ENCODE assay signal across 1 cellular context in the genomic region with DNA sequence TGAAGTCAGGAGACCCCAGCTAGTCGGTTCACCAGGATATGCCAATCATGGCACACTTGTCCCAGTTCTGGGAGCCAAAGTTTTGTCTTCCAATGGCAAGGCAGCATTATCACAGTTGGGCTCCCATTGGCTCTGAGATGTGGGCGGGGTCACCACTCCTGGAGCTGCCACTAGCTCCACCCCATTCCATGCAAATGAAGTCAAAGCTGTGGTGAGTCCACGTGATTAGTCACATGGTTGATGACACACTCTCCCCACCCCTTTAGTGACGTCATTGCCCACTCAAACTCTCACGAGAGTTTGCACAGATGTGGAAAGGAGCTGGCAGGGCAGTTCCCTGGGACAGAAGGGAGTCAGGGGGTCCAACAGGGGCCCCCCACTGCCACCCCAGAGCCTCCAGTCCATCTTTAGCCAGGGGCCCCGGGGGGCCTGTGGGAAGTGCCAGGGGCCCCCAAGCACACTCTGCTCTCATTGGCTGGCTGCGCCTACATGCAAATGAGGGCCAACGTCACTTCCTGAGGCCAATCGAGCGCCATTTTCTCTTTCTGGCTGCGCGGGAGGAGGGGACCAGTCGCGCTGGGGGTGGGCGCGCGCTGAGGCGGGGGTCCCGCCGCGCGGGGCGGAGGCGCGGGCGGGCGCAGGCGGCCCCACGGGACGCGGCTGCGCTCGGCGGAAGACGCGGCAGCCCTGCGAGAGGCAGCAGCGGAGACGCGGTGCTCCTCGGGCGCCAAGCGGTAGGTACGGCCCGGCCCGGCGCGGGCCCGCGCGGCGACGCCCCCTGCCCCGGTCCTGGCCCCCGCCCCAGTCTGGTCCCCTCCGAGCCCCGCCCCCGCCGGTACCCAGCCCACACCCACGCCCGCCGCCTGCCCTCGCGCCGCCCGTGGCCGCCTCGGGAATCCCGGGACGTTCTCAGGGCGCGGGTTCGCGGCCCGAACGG.
TF ChIP-seq lines count a peak whose summit lies in the region.

A gene with protein sequence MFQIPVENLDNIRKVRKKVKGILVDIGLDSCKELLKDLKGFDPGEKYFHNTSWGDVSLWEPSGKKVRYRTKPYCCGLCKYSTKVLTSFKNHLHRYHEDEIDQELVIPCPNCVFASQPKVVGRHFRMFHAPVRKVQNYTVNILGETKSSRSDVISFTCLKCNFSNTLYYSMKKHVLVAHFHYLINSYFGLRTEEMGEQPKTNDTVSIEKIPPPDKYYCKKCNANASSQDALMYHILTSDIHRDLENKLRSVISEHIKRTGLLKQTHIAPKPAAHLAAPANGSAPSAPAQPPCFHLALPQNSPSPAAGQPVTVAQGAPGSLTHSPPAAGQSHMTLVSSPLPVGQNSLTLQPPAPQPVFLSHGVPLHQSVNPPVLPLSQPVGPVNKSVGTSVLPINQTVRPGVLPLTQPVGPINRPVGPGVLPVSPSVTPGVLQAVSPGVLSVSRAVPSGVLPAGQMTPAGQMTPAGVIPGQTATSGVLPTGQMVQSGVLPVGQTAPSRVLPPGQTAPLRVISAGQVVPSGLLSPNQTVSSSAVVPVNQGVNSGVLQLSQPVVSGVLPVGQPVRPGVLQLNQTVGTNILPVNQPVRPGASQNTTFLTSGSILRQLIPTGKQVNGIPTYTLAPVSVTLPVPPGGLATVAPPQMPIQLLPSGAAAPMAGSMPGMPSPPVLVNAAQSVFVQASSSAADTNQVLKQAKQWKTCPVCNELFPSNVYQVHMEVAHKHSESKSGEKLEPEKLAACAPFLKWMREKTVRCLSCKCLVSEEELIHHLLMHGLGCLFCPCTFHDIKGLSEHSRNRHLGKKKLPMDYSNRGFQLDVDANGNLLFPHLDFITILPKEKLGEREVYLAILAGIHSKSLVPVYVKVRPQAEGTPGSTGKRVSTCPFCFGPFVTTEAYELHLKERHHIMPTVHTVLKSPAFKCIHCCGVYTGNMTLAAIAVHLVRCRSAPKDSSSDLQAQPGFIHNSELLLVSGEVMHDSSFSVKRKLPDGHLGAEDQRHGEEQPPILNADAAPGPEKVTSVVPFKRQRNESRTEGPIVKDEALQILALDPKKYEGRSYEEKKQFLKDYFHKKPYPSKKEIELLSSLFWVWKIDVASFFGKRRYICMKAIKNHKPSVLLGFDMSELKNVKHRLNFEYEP (plus strand): TSS at position 524 of the 937 bp plus-strand sequence. CDS start 8,281 bp downstream, outside the sequence.

TF ChIP-seq in K562, 482 proteins besides CTCF, POLR2A, EP300 and RAD21 (continued from another document and continues in another):
- TF ChIP-seq ZNF589 (CRISPR knock-in tag; IDR thresholded peaks at IDR 0.05; ENCODE audit: low read depth) (0 out of 2 replicates have a peak, but pooled peaks have one; percentile 54), HNRNPK (IDR thresholded peaks at IDR 0.05; ENCODE audit: low read depth, low read length, poor library complexity, severe bottlenecking) (no peak), SP1 (CRISPR knock-in tag; IDR thresholded peaks at IDR 0.05) (peak; percentile 74), CXXC5 (CRISPR knock-in tag; IDR thresholded peaks at IDR 0.05) (peak; percentile 58; the same call in 1 of the 2 replicates), TCFL5 (CRISPR knock-in tag; conservative IDR thresholded peaks at IDR 0.05) (no peak), ZNF174 (CRISPR knock-in tag; IDR thresholded peaks at IDR 0.05) (no peak), STAT5B (CRISPR knock-in tag; IDR thresholded peaks at IDR 0.05) (no peak), NCOA6 (IDR thresholded peaks at IDR 0.05) (no peak), ZBTB7A (IDR thresholded peaks at IDR 0.05; ENCODE audit: borderline replicate concordance, control insufficient read depth, low read depth, low read length) (peak; percentile 91), ZNF586 (CRISPR knock-in tag; conservative IDR thresholded peaks at IDR 0.05) (no peak), RBM25 (IDR thresholded peaks at IDR 0.05; ENCODE audit: low read depth, low read length, severe bottlenecking) (no peak), POLR2AphosphoS5 (IDR thresholded peaks at IDR 0.05; ENCODE audit: control insufficient read depth, insufficient read depth, low read depth, low read length) (peak; percentile 51), PCBP2 (IDR thresholded peaks at IDR 0.05; ENCODE audit: low read depth, low read length, poor library complexity, severe bottlenecking) (no peak), ZNF444 (CRISPR knock-in tag; IDR thresholded peaks at IDR 0.05) (no peak), TBP (optimal IDR thresholded peaks at IDR 0.05; ENCODE audit: low read depth, low read length) (peak; percentile 53), FOXK2 (conservative IDR thresholded peaks at IDR 0.05 in 1 of 2, IDR thresholded peaks at IDR 0.05 in 1 of 2; ENCODE audit: low read depth in 2 of 2) (peak in 1 of 2 experiments; percentile 26; a peak in 2 of 4 replicates), SIN3B (IDR thresholded peaks at IDR 0.05; ENCODE audit: low read depth) (peak; percentile 58), GABPA (tag; conservative IDR thresholded peaks at IDR 0.05; ENCODE audit: low read depth) (peak; percentile 89), LCOR (CRISPR knock-in tag; IDR thresholded peaks at IDR 0.05) (no peak), JUND (IDR thresholded peaks at IDR 0.05; ENCODE audit: borderline replicate concordance, low read depth, low read length) (peak; percentile 95), JUND (tag; IDR thresholded peaks at IDR 0.05; ENCODE audit: borderline replicate concordance, low read depth, low read length) (peak; percentile 94), FOSL1 (tag; conservative IDR thresholded peaks at IDR 0.05) (peak; percentile 92), RBFOX2 (IDR thresholded peaks at IDR 0.05; ENCODE audit: low read depth, low read length) (peak; percentile 83), NRF1 (conservative IDR thresholded peaks at IDR 0.05 in 1 of 2, IDR thresholded peaks at IDR 0.05 in 1 of 2) (peak; percentile 49 to 65; a peak in 3 of 4 replicates)
- TF ChIP-seq, protein P1, sequence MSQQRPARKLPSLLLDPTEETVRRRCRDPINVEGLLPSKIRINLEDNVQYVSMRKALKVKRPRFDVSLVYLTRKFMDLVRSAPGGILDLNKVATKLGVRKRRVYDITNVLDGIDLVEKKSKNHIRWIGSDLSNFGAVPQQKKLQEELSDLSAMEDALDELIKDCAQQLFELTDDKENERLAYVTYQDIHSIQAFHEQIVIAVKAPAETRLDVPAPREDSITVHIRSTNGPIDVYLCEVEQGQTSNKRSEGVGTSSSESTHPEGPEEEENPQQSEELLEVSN (IDR thresholded peaks at IDR 0.05; ENCODE audit: borderline replicate concordance in 1 of 2, extremely low read depth in 1 of 2, insufficient read depth in 1 of 2, insufficient read length in 1 of 2, low read depth in 1 of 2, low read length in 1 of 2, poor library complexity in 1 of 2, severe bottlenecking in 1 of 2): peak in 1 of 2 experiments; percentile 23
- TF ChIP-seq, protein P2, sequence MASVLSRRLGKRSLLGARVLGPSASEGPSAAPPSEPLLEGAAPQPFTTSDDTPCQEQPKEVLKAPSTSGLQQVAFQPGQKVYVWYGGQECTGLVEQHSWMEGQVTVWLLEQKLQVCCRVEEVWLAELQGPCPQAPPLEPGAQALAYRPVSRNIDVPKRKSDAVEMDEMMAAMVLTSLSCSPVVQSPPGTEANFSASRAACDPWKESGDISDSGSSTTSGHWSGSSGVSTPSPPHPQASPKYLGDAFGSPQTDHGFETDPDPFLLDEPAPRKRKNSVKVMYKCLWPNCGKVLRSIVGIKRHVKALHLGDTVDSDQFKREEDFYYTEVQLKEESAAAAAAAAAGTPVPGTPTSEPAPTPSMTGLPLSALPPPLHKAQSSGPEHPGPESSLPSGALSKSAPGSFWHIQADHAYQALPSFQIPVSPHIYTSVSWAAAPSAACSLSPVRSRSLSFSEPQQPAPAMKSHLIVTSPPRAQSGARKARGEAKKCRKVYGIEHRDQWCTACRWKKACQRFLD (CRISPR knock-in tag; IDR thresholded peaks at IDR 0.05): no peak
- TF ChIP-seq, protein P3, sequence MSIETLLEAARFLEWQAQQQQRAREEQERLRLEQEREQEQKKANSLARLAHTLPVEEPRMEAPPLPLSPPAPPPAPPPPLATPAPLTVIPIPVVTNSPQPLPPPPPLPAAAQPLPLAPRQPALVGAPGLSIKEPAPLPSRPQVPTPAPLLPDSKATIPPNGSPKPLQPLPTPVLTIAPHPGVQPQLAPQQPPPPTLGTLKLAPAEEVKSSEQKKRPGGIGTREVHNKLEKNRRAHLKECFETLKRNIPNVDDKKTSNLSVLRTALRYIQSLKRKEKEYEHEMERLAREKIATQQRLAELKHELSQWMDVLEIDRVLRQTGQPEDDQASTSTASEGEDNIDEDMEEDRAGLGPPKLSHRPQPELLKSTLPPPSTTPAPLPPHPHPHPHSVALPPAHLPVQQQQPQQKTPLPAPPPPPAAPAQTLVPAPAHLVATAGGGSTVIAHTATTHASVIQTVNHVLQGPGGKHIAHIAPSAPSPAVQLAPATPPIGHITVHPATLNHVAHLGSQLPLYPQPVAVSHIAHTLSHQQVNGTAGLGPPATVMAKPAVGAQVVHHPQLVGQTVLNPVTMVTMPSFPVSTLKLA (conservative IDR thresholded peaks at IDR 0.05): peak; percentile 86 to 89
- TF ChIP-seq, protein P4, sequence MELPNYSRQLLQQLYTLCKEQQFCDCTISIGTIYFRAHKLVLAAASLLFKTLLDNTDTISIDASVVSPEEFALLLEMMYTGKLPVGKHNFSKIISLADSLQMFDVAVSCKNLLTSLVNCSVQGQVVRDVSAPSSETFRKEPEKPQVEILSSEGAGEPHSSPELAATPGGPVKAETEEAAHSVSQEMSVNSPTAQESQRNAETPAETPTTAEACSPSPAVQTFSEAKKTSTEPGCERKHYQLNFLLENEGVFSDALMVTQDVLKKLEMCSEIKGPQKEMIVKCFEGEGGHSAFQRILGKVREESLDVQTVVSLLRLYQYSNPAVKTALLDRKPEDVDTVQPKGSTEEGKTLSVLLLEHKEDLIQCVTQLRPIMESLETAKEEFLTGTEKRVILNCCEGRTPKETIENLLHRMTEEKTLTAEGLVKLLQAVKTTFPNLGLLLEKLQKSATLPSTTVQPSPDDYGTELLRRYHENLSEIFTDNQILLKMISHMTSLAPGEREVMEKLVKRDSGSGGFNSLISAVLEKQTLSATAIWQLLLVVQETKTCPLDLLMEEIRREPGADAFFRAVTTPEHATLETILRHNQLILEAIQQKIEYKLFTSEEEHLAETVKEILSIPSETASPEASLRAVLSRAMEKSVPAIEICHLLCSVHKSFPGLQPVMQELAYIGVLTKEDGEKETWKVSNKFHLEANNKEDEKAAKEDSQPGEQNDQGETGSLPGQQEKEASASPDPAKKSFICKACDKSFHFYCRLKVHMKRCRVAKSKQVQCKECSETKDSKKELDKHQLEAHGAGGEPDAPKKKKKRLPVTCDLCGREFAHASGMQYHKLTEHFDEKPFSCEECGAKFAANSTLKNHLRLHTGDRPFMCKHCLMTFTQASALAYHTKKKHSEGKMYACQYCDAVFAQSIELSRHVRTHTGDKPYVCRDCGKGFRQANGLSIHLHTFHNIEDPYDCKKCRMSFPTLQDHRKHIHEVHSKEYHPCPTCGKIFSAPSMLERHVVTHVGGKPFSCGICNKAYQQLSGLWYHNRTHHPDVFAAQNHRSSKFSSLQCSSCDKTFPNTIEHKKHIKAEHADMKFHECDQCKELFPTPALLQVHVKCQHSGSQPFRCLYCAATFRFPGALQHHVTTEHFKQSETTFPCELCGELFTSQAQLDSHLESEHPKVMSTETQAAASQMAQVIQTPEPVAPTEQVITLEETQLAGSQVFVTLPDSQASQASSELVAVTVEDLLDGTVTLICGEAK (IDR thresholded peaks at IDR 0.05): peak; percentile 58; the same call in 1 of the 2 replicates
- TF ChIP-seq, protein P4 (CRISPR knock-in tag; IDR thresholded peaks at IDR 0.05): no peak
- TF ChIP-seq, protein P5, sequence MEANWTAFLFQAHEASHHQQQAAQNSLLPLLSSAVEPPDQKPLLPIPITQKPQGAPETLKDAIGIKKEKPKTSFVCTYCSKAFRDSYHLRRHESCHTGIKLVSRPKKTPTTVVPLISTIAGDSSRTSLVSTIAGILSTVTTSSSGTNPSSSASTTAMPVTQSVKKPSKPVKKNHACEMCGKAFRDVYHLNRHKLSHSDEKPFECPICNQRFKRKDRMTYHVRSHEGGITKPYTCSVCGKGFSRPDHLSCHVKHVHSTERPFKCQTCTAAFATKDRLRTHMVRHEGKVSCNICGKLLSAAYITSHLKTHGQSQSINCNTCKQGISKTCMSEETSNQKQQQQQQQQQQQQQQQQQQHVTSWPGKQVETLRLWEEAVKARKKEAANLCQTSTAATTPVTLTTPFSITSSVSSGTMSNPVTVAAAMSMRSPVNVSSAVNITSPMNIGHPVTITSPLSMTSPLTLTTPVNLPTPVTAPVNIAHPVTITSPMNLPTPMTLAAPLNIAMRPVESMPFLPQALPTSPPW (CRISPR knock-in tag; IDR thresholded peaks at IDR 0.05): peak; percentile 56
- TF ChIP-seq, protein P6, sequence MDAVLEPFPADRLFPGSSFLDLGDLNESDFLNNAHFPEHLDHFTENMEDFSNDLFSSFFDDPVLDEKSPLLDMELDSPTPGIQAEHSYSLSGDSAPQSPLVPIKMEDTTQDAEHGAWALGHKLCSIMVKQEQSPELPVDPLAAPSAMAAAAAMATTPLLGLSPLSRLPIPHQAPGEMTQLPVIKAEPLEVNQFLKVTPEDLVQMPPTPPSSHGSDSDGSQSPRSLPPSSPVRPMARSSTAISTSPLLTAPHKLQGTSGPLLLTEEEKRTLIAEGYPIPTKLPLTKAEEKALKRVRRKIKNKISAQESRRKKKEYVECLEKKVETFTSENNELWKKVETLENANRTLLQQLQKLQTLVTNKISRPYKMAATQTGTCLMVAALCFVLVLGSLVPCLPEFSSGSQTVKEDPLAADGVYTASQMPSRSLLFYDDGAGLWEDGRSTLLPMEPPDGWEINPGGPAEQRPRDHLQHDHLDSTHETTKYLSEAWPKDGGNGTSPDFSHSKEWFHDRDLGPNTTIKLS (IDR thresholded peaks at IDR 0.05; ENCODE audit: borderline replicate concordance, low read depth): peak; percentile 70; the same call in 1 of the 2 replicates
